ENCODE assay signal across 14 cellular contexts in genomic region chr22:35569916-35570315, GRCh38. TPM values are rescaled to one million over a fixed set of nuclear protein-coding genes. Genes with fewer than 3 reads are reported as not detected.
DNase-seq lines count a peak whose midpoint lies in the region; ATAC-seq and TF ChIP-seq lines count a peak whose summit lies in the region.
"Had no signal": no experiment of that assay in that cellular context is flagged by ENCODE, and none has a peak within 500 bp of the region (broad histone marks: within the 10 kb centered on the region; RNA-seq: fewer than 3 reads in every experiment).

No MANE protein-coding gene starts in this region.

- intact Hi-C loops in Panc1 (cut with micrococcal nuclease; ENCODE audit: unreplicated experiment) (no loop called here), esophagus muscularis mucosa (cut with DNase I) (no loop called here), breast epithelium (cut with DNase I; ENCODE audit: low total_unique reads) (no loop called here), mucosa of descending colon (cut with DNase I, micrococcal nuclease) (loop anchor here in 1 of 2 donors (10.0 kb wide), 1 partner anchor 125 kb away; no protein-coding TSS in a partner anchor)

- H3K14ac ChIP-seq in neuronal stem cell (ENCODE audit: low read length), result no peak overlapping the region

- no peaks in the 10 kb centered on the region for H3K9me3 ChIP-seq in Panc1 (ENCODE audit: control insufficient read depth, insufficient read depth, low read depth, low read length)
- H3K9me3 ChIP-seq in neuronal stem cell (replicated peaks in 1 of 2; ENCODE audit: control insufficient read depth in 2 of 2, insufficient read depth in 1 of 2, low read depth in 1 of 2, low read length in 2 of 2), result no peaks in the 10 kb centered on the region
- H3K9me3 ChIP-seq in esophagus muscularis mucosa, result no peaks in the 10 kb centered on the region
- no peaks in the 10 kb centered on the region for H3K9me3 ChIP-seq in breast epithelium
- H3K9me3 ChIP-seq in mucosa of descending colon, result no peaks in the 10 kb centered on the region
- H3K9me3 ChIP-seq: BLaER1 had no signal

- H3K23ac ChIP-seq in neuronal stem cell (ENCODE audit: low read depth, low read length, poor library complexity), result no peak overlapping the region

- H2AK5ac ChIP-seq in neuronal stem cell (ENCODE audit: low read depth, low read length), result peak overlapping the region; percentile 66

- H3K4me1 ChIP-seq in Panc1 (ENCODE audit: control insufficient read depth, insufficient read depth, low read length), result peaks cover 20% of the 10 kb centered on the region
- H3K4me1 ChIP-seq in neuronal stem cell (ENCODE audit: control insufficient read depth in 2 of 2, insufficient read depth in 1 of 2, low read depth in 1 of 2, low read length in 2 of 2), result peaks cover 11 to 17% of the 10 kb centered on the region in 2 donors
- H3K4me1 ChIP-seq in esophagus muscularis mucosa, result peaks cover 18 to 55% (median 43%) of the 10 kb centered on the region in 4 donors
- peaks cover 5 to 7% of the 10 kb centered on the region in 2 donors for H3K4me1 ChIP-seq in breast epithelium
- no peaks in the 10 kb centered on the region for H3K4me1 ChIP-seq in mucosa of descending colon (ENCODE audit: low read depth)

- TF ChIP-seq POLR2A in esophagus muscularis mucosa (IDR thresholded peaks at IDR 0.05; ENCODE audit: low read depth) (no peak), breast epithelium (IDR thresholded peaks at IDR 0.05) (no peak)

- in situ Hi-C loops in Panc1 (cut with HindIII; ENCODE audit: low pct_unique_long_range_greater_than_20kb, low sequenced_read_pairs), result no loop called here

- H3K4me3 ChIP-seq in Panc1 (ENCODE audit: low read depth in 2 of 2, low read length in 2 of 2) (no peak overlapping the region), neuronal stem cell (ENCODE audit: low read length in 2 of 2) (no peak overlapping the region), esophagus muscularis mucosa (no peak overlapping the region), breast epithelium (no peak overlapping the region), mucosa of descending colon (no peak overlapping the region)
- H3K4me3 ChIP-seq: BLaER1 had no signal

- no peak overlapping the region for H4K91ac ChIP-seq in neuronal stem cell (ENCODE audit: low read depth, low read length, poor library complexity)

- H3K79me1 ChIP-seq in neuronal stem cell (ENCODE audit: low read depth, low read length), result peaks cover 2% of the 10 kb centered on the region

- no CpG with 5 or more reads among the region's 13 CpGs for WGBS in neuronal stem cell (ENCODE audit: extremely low coverage in 2 of 2, insufficient read length in 2 of 2, insufficient replicate concordance in 1 of 2), 2 donors
- WGBS in esophagus muscularis mucosa, result 94% methylated on average over 9 of the region's 13 CpGs

- no peak for TF ChIP-seq EP300 in esophagus muscularis mucosa (IDR thresholded peaks at IDR 0.05)

- H2BK120ac ChIP-seq in neuronal stem cell (ENCODE audit: low read depth, low read length), result no peak overlapping the region

- no peak for ATAC-seq in Panc1
- no peak for ATAC-seq in mucosa of descending colon

- H3K18ac ChIP-seq in neuronal stem cell (ENCODE audit: low read length), result peak overlapping the region; percentile 65

- H2BK12ac ChIP-seq in neuronal stem cell (ENCODE audit: low read length), result no peak overlapping the region

- POLR2A ChIA-PET in Panc1 (lab: Charles Lee), result no interaction called here

- no peak overlapping the region for H2AFZ ChIP-seq in neuronal stem cell (ENCODE audit: low read length)

- TF ChIP-seq CTCF in Panc1 (IDR thresholded peaks at IDR 0.05) (no peak), esophagus muscularis mucosa (IDR thresholded peaks at IDR 0.05) (no peak), breast epithelium (IDR thresholded peaks at IDR 0.05) (no peak), mucosa of descending colon (IDR thresholded peaks at IDR 0.05) (no peak)

- CTCF ChIA-PET in Panc1 (lab: Charles Lee), result no interaction called here

- no peak overlapping the region for H2BK15ac ChIP-seq in neuronal stem cell (ENCODE audit: low read length)

- no peaks in the 10 kb centered on the region for H3K27me3 ChIP-seq in Panc1 (ENCODE audit: control insufficient read depth, insufficient read depth, low read length)
- peaks cover 0 to 39% (median 0%) of the 10 kb centered on the region in 3 experiments for H3K27me3 ChIP-seq in neuronal stem cell (ENCODE audit: control insufficient read depth in 3 of 3, insufficient read depth in 3 of 3, low read depth in 1 of 3, low read length in 3 of 3)
- no peaks in the 10 kb centered on the region for H3K27me3 ChIP-seq in esophagus muscularis mucosa
- H3K27me3 ChIP-seq in breast epithelium, result no peaks in the 10 kb centered on the region
- H3K27me3 ChIP-seq: BLaER1 had no signal

- no peak overlapping the region for H3K4ac ChIP-seq in neuronal stem cell (ENCODE audit: low read length)

- no peaks in the 10 kb centered on the region for H3K36me3 ChIP-seq in Panc1 (ENCODE audit: control insufficient read depth, insufficient read depth, low read length)
- H3K36me3 ChIP-seq in neuronal stem cell (replicated peaks in 1 of 2; ENCODE audit: control insufficient read depth in 2 of 2, insufficient read depth in 2 of 2, low read length in 2 of 2), result no peaks in the 10 kb centered on the region
- no peaks in the 10 kb centered on the region for H3K36me3 ChIP-seq in esophagus muscularis mucosa
- H3K36me3 ChIP-seq in breast epithelium, result no peaks in the 10 kb centered on the region
- no peaks in the 10 kb centered on the region for H3K36me3 ChIP-seq in mucosa of descending colon (ENCODE audit: low read depth)
- H3K36me3 ChIP-seq: BLaER1 had no signal

- peak overlapping the region; percentile 17; the same call in 1 of the 2 replicates for H3K27ac ChIP-seq in Panc1 (ENCODE audit: low read length)
- no peak overlapping the region for H3K27ac ChIP-seq in neuronal stem cell (replicated peaks; ENCODE audit: low read length)
- H3K27ac ChIP-seq in esophagus muscularis mucosa (replicated peaks in 1 of 4), result peak overlapping the region in 2 of 4 donors; percentile 45
- H3K27ac ChIP-seq in breast epithelium, result no peak overlapping the region
- H3K27ac ChIP-seq: 22Rv1, BLaER1, HL-60 had no signal

- H3K9ac ChIP-seq in neuronal stem cell (ENCODE audit: low read depth, low read length, poor library complexity), result no peak overlapping the region
- H3K9ac ChIP-seq: BLaER1 had no signal

- H2BK5ac ChIP-seq in neuronal stem cell (ENCODE audit: low read length), result no peak overlapping the region

- DNase-seq in NCI-H2171 treated with DMSO at 0.1 percent for 48 hours (lab: John Stamatoyannopoulos, UW), result peak; percentile 43
- no peak for DNase-seq in NCI-H2171 (lab: John Stamatoyannopoulos, UW)
- DNase-seq in Panc1 (ENCODE audit: low read depth, low spot score), result no peak
- DNase-seq in neuronal stem cell (ENCODE audit: low spot score), result no peak
- no peak for DNase-seq in esophagus muscularis mucosa (ENCODE audit: extremely low spot score)
- no peak for DNase-seq in breast epithelium (ENCODE audit: low spot score in 2 of 2)
- DNase-seq in mucosa of descending colon, result no peak
- DNase-seq: AML-193, Calu3, DMS 273 treated with DMSO at 0.1 percent for 48 hours had no signal

- H4K8ac ChIP-seq in neuronal stem cell (ENCODE audit: low read depth, low read length), result no peak overlapping the region

- no TSS peak for BruUV-seq in Panc1 (replicated peaks; lab: Mats Ljungman, UMichigan)

- peak overlapping the region; percentile 13 for H3K4me2 ChIP-seq in neuronal stem cell (ENCODE audit: insufficient read depth, low read length, poor library complexity, severe bottlenecking)
- H3K4me2 ChIP-seq: BLaER1 had no signal

RNA-seq across cellular contexts. Expression of gene RASD2, which starts 29.3 kb away (rescaled TPM):
- total RNA-seq in Panc1 (2021; ENCODE audit: unreplicated experiment), result 26.7 TPM
- 60.7 TPM for polyA plus RNA-seq in Panc1 (2012; ENCODE audit: insufficient read length)
- polyA plus RNA-seq in neuronal stem cell (2013, experiment 1 of 2), result 0.29 TPM
- 0.28 TPM for polyA plus RNA-seq in neuronal stem cell (2013, experiment 2 of 2)
- total RNA-seq in esophagus muscularis mucosa, result 10 to 100 TPM; 18.4 to 53.6 (median 31.7) TPM
- 1 to 10 TPM in 1 of 3 donors, under 1 TPM in 2; 0.16 to 1.3 (median 0.88) TPM for total RNA-seq in breast epithelium
- total RNA-seq in mucosa of descending colon, result 10 to 100 TPM; 11.7 to 34.0 (median 19.2) TPM

RNA-seq across cellular contexts. Expression of gene MB, which starts 47.2 kb away (rescaled TPM):
- total RNA-seq in Panc1 (2021; ENCODE audit: unreplicated experiment) (17.3 TPM), esophagus muscularis mucosa (1 to 10 TPM in 1 of 4 donors, under 1 TPM in 1, not detected in 2; 0.63 to 3.0 TPM), breast epithelium (10 to 100 TPM in 1 of 3 donors, 1 to 10 TPM in 1, under 1 TPM in 1; 0.48 to 13.1 (median 10.0) TPM), mucosa of descending colon (10 to 100 TPM in 2 of 3 donors, 1 to 10 TPM in 1; 2.1 to 17.2 (median 13.4) TPM)
- polyA plus RNA-seq in Panc1 (2012; ENCODE audit: insufficient read length), result 29.4 TPM
- polyA plus RNA-seq in neuronal stem cell (2013, experiment 1 of 2), result 0.26 TPM
- 0.19 TPM for polyA plus RNA-seq in neuronal stem cell (2013, experiment 2 of 2)
- total RNA-seq: Calu3, H4 had no signal

Comparison
In these comparisons a context has a peak if more than half of its experiments do, and no peak if none do; other contexts are left out.
1. RNA of gene RASD2, which starts 29.3 kb away (total RNA-seq): 18.4 to 53.6 TPM in esophagus muscularis mucosa, 26.7 TPM in Panc1 (single experiment) and 11.7 to 34.0 TPM in mucosa of descending colon; 0.16 to 1.3 TPM in breast epithelium; every median in the first group is over 4 times any median in the second.